8 cellular contexts compared by ENCODE assay signal in the genomic region with DNA sequence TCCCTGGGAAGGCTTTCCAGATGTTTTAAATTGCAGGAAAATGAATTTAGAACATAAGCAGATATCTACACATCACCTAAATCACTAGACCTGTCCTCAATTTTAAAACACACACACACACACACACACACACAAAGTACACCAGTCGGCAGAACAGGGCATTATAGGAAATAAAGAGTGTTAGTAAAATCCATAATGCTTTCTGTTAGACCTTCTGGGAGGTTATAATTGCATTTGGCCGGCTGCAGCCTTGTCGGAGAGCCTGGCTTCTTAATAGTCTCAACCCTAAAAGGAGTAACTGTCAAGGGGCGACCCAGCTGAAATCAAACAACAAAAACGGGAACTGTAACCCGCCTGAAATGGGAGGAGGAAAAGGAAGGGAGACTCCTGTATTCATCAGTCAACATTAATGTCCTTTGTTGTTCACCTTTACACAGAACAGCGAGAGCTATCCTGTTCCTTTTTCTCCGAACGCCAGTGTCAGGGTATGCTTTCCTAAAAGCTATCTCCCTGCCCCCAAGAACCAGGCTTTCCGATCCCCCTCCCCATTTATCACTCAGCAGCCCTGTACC. TPM values are rescaled to one million over a fixed set of nuclear protein-coding genes. Genes with fewer than 3 reads are reported as not detected.
A peak's percentile ranks its signal among the peaks of the same experiment; 100 is the strongest.
DNase-seq lines count a peak whose midpoint lies in the region; ATAC-seq and TF ChIP-seq lines count a peak whose summit lies in the region.

No MANE protein-coding gene starts in this region.

- H3K79me2 ChIP-seq in ACC112 (ENCODE audit: control insufficient read depth, insufficient read depth, low read length, unreplicated experiment): peaks cover 56% of the 10 kb centered on the region

- no peaks in the 10 kb centered on the region for H3K36me3 Mint-ChIP-seq in mesothelial cell of epicardium

- TF ChIP-seq CTCF in GM12865 (IDR thresholded peaks at IDR 0.05; ENCODE audit: insufficient read depth, low read depth, low read length, missing control alignments) (no peak), colonic mucosa (IDR thresholded peaks at IDR 0.05) (no peak), mesothelial cell of epicardium (IDR thresholded peaks at IDR 0.05; ENCODE audit: unreplicated experiment) (no peak)

- no peaks in the 10 kb centered on the region for H3K27me3 ChIP-seq in ACC112 (ENCODE audit: insufficient read depth, low read length)
- H3K27me3 ChIP-seq in colonic mucosa: no peaks in the 10 kb centered on the region

- DNase-seq in GM12865 (ENCODE audit: low read depth) (no peak), RPMI7951 (ENCODE audit: low read depth) (peak; percentile 14), colonic mucosa (peak; percentile 40), mesothelial cell of epicardium (ENCODE audit: low spot score in 2 of 2, unreplicated experiment in 2 of 2) (no peak), H4 (ENCODE audit: low spot score) (no peak)

- H3K27ac ChIP-seq in ACC112 (ENCODE audit: low read depth, low read length) (peak overlapping the region; percentile 3; the same call in 1 of the 2 replicates), colonic mucosa (peak overlapping the region; percentile 88)

- no peaks in the 10 kb centered on the region for H3K9me3 Mint-ChIP-seq in mesothelial cell of epicardium

- intact Hi-C loops in colonic mucosa (cut with DNase I): no loop called here

- peak overlapping the region; percentile 90 for H3K27ac Mint-ChIP-seq in mesothelial cell of epicardium

- H3K4me1 Mint-ChIP-seq in mesothelial cell of epicardium: peaks cover 31% of the 10 kb centered on the region

- no peaks in the 10 kb centered on the region for H3K9me3 ChIP-seq in colonic mucosa

- peaks cover 22% of the 10 kb centered on the region for H3K4me1 ChIP-seq in ACC112 (ENCODE audit: control insufficient read depth, insufficient read depth, low read length, unreplicated experiment)
- H3K4me1 ChIP-seq in colonic mucosa: peaks cover 7% of the 10 kb centered on the region

- no peak for ATAC-seq in activated CD4-positive, CD25-positive, alpha-beta regulatory T cell treated with anti-CD3 and anti-CD28 coated beads, Interleukin-2, amount 50 U/mL, for 24 hours
- ATAC-seq in HG02588 (IDR thresholded peaks at IDR 0.05; ENCODE audit: unreplicated experiment): no peak

- H2AFZ ChIP-seq in ACC112 (ENCODE audit: low read length, unreplicated experiment): peak overlapping the region; percentile 94

- H3K4me3 ChIP-seq in ACC112 (ENCODE audit: low read depth, low read length): peak overlapping the region; percentile 97
- H3K4me3 ChIP-seq in GM12865 (ENCODE audit: low read depth, low read length): peak overlapping the region; percentile 78
- peak overlapping the region; percentile 91 for H3K4me3 ChIP-seq in colonic mucosa

- no peaks in the 10 kb centered on the region for H3K27me3 Mint-ChIP-seq in mesothelial cell of epicardium (ENCODE audit: low read depth)

- peak overlapping the region; percentile 95 for H3K4me3 Mint-ChIP-seq in mesothelial cell of epicardium

- H3K36me3 ChIP-seq in ACC112 (ENCODE audit: insufficient read depth, low read length) (no peaks in the 10 kb centered on the region), colonic mucosa (no peaks in the 10 kb centered on the region)

- peak overlapping the region; percentile 72 to 86 for H3K9ac ChIP-seq in colonic mucosa (ENCODE audit: low read depth in 2 of 2, low read length in 2 of 2)

RNA-seq across cellular contexts. Expression of a gene that starts 1.3 kb away (rescaled TPM):
- 5.5 and 10.8 TPM in 2 replicates for total RNA-seq in RPMI7951 (2014; rRNA removed; shearing (Covaris generic))
- 10 to 100 TPM in 1 of 2 donors, 1 to 10 TPM in 1; 6.5 to 11.1 TPM for total RNA-seq in colonic mucosa
- total RNA-seq in mesothelial cell of epicardium: 27.7 to 29.4 TPM (median 28.9 TPM) in 3 replicates
- 3.4 and 5.5 TPM in 2 replicates for total RNA-seq in H4 (2014; rRNA removed; shearing (Covaris generic))

RNA-seq across cellular contexts. Expression of a gene that starts 1.6 kb away (rescaled TPM):
- total RNA-seq in RPMI7951 (2014; rRNA removed; shearing (Covaris generic)): 25.4 and 34.5 TPM in 2 replicates
- total RNA-seq in colonic mucosa (10 to 100 TPM; 14.1 to 27.4 TPM), mesothelial cell of epicardium (22.3 to 25.4 TPM (median 23.7 TPM) in 3 replicates)
- total RNA-seq in H4 (2014; rRNA removed; shearing (Covaris generic)): 23.2 and 33.9 TPM in 2 replicates

Comparison
In these comparisons a context has a peak if more than half of its experiments do, and no peak if none do; other contexts are left out.
1. DNase-seq: peak in RPMI7951 (single experiment) and colonic mucosa (single experiment); none in GM12865 (single experiment), mesothelial cell of epicardium (0 of 2) and H4 (single experiment).
2. Peak in every context shown above with its lines, with median percentiles within 50 percentile points of each other: H3K4me3 ChIP-seq.